ENCODE assay signal across 1 cellular context in the genomic region with DNA sequence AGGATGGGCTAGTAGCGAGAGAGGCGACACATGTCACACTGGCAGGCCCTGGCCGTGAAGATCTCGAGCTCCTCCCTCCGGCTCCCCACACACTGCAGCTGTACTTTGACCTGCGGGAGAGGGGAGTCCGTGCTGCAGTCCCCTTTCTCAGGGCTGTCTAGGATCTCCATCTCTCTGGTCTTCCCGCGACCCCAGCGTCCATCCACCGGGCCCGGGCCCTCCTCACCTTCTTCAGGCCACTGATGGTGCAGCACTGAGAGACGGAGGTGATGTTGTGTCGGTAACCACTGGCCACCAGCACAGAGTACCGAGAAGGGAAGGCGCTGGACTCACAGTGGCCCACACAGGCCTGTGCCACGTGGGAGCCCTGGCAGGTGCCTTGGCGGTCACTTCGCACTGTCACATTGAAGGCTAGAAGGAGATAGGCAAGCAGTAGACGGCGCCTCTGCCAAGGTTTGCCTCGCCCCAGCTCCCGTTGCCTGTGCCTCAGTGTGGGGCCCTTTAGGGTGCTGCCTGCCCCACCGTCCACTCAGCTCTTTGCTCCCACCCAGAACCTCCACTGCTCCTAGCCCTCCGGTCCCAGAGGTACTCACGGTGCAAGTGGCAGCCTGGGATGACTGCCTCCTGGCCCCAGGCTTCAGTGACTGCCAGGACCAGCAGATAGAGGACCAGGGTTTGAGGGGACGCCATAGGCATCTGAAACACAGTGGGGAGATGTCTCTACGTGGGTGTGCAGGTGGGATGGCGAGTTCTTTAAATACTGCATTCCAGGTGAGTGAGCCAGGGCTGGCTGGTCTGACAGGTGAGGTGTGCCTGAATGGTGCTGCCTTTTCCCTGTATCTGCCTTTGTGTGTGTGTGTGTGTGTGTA.
A peak's percentile ranks its signal among the peaks of the same experiment; 100 is the strongest.
TF ChIP-seq lines count a peak whose summit lies in the region.

No MANE protein-coding gene starts in this region.

TF ChIP-seq in HepG2, 621 proteins besides CTCF, POLR2A, EP300 and RAD21 (continued from another document and continues in another):
- TF ChIP-seq, protein P1, sequence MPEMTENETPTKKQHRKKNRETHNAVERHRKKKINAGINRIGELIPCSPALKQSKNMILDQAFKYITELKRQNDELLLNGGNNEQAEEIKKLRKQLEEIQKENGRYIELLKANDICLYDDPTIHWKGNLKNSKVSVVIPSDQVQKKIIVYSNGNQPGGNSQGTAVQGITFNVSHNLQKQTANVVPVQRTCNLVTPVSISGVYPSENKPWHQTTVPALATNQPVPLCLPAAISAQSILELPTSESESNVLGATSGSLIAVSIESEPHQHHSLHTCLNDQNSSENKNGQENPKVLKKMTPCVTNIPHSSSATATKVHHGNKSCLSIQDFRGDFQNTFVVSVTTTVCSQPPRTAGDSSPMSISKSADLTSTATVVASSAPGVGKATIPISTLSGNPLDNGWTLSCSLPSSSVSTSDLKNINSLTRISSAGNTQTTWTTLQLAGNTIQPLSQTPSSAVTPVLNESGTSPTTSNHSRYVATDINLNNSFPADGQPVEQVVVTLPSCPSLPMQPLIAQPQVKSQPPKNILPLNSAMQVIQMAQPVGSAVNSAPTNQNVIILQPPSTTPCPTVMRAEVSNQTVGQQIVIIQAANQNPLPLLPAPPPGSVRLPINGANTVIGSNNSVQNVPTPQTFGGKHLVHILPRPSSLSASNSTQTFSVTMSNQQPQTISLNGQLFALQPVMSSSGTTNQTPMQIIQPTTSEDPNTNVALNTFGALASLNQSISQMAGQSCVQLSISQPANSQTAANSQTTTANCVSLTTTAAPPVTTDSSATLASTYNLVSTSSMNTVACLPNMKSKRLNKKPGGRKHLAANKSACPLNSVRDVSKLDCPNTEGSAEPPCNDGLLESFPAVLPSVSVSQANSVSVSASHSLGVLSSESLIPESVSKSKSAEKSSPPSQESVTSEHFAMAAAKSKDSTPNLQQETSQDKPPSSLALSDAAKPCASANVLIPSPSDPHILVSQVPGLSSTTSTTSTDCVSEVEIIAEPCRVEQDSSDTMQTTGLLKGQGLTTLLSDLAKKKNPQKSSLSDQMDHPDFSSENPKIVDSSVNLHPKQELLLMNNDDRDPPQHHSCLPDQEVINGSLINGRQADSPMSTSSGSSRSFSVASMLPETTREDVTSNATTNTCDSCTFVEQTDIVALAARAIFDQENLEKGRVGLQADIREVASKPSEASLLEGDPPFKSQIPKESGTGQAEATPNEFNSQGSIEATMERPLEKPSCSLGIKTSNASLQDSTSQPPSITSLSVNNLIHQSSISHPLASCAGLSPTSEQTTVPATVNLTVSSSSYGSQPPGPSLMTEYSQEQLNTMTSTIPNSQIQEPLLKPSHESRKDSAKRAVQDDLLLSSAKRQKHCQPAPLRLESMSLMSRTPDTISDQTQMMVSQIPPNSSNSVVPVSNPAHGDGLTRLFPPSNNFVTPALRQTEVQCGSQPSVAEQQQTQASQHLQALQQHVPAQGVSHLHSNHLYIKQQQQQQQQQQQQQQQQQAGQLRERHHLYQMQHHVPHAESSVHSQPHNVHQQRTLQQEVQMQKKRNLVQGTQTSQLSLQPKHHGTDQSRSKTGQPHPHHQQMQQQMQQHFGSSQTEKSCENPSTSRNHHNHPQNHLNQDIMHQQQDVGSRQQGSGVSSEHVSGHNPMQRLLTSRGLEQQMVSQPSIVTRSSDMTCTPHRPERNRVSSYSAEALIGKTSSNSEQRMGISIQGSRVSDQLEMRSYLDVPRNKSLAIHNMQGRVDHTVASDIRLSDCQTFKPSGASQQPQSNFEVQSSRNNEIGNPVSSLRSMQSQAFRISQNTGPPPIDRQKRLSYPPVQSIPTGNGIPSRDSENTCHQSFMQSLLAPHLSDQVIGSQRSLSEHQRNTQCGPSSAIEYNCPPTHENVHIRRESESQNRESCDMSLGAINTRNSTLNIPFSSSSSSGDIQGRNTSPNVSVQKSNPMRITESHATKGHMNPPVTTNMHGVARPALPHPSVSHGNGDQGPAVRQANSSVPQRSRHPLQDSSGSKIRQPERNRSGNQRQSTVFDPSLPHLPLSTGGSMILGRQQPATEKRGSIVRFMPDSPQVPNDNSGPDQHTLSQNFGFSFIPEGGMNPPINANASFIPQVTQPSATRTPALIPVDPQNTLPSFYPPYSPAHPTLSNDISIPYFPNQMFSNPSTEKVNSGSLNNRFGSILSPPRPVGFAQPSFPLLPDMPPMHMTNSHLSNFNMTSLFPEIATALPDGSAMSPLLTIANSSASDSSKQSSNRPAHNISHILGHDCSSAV (CRISPR knock-in tag; IDR thresholded peaks at IDR 0.05; ENCODE audit: borderline replicate concordance), result no peak
- TF ChIP-seq NFYC (CRISPR knock-in tag; IDR thresholded peaks at IDR 0.05) (no peak), ZNF543 (CRISPR knock-in tag; IDR thresholded peaks at IDR 0.05) (no peak), MTF2 (CRISPR knock-in tag; IDR thresholded peaks at IDR 0.05; ENCODE audit: borderline replicate concordance) (no peak), SMC3 (IDR thresholded peaks at IDR 0.05; ENCODE audit: low read length) (no peak), RARG (CRISPR knock-in tag; IDR thresholded peaks at IDR 0.05; ENCODE audit: low read depth) (no peak), ZNF432 (CRISPR knock-in tag; IDR thresholded peaks at IDR 0.05; ENCODE audit: borderline replicate concordance) (no peak), ZNF792 (CRISPR knock-in tag; IDR thresholded peaks at IDR 0.05) (no peak), NR3C1 (CRISPR knock-in tag; IDR thresholded peaks at IDR 0.05) (no peak), ZNF772 (CRISPR knock-in tag; IDR thresholded peaks at IDR 0.05) (no peak), RAD51 (IDR thresholded peaks at IDR 0.05; ENCODE audit: borderline replicate concordance) (no peak), ZSCAN30 (CRISPR knock-in tag; IDR thresholded peaks at IDR 0.05) (no peak), CENPT (CRISPR knock-in tag; IDR thresholded peaks at IDR 0.05; ENCODE audit: low read depth) (no peak), REL (CRISPR knock-in tag; conservative IDR thresholded peaks at IDR 0.05) (no peak), ZFP41 (CRISPR knock-in tag; IDR thresholded peaks at IDR 0.05; ENCODE audit: borderline replicate concordance) (0 out of 2 replicates have a peak, but pooled peaks have one; percentile 23), NFATC3 (CRISPR knock-in tag; IDR thresholded peaks at IDR 0.05) (no peak), ZNF616 (CRISPR knock-in tag; IDR thresholded peaks at IDR 0.05; ENCODE audit: low read depth) (no peak), MYNN (CRISPR knock-in tag; IDR thresholded peaks at IDR 0.05; ENCODE audit: low read depth) (no peak), ZNF572 (CRISPR knock-in tag; IDR thresholded peaks at IDR 0.05) (no peak), ZNF567 (CRISPR knock-in tag; IDR thresholded peaks at IDR 0.05; ENCODE audit: borderline replicate concordance) (0 out of 2 replicates have a peak, but pooled peaks have one; percentile 85), ZNF83 (CRISPR knock-in tag; IDR thresholded peaks at IDR 0.05; ENCODE audit: borderline replicate concordance) (0 out of 2 replicates have a peak, but pooled peaks have one; percentile 64), ZBTB42 (CRISPR knock-in tag; IDR thresholded peaks at IDR 0.05) (no peak), ZNF383 (CRISPR knock-in tag; IDR thresholded peaks at IDR 0.05; ENCODE audit: borderline replicate concordance) (no peak), STAT5B (CRISPR knock-in tag; IDR thresholded peaks at IDR 0.05) (no peak), GFI1 (CRISPR knock-in tag; IDR thresholded peaks at IDR 0.05; ENCODE audit: borderline replicate concordance) (no peak), GLI4 (CRISPR knock-in tag; IDR thresholded peaks at IDR 0.05; ENCODE audit: borderline replicate concordance) (0 out of 2 replicates have a peak, but pooled peaks have one; percentile 59), TMF1 (CRISPR knock-in tag; IDR thresholded peaks at IDR 0.05; ENCODE audit: low read depth) (no peak), REPIN1 (CRISPR knock-in tag; IDR thresholded peaks at IDR 0.05; ENCODE audit: borderline replicate concordance, low read depth) (peak; percentile 33; the same call in 1 of the 2 replicates)
- TF ChIP-seq, protein P2, sequence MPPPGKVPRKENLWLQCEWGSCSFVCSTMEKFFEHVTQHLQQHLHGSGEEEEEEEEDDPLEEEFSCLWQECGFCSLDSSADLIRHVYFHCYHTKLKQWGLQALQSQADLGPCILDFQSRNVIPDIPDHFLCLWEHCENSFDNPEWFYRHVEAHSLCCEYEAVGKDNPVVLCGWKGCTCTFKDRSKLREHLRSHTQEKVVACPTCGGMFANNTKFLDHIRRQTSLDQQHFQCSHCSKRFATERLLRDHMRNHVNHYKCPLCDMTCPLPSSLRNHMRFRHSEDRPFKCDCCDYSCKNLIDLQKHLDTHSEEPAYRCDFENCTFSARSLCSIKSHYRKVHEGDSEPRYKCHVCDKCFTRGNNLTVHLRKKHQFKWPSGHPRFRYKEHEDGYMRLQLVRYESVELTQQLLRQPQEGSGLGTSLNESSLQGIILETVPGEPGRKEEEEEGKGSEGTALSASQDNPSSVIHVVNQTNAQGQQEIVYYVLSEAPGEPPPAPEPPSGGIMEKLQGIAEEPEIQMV (CRISPR knock-in tag; IDR thresholded peaks at IDR 0.05; ENCODE audit: low read depth), result no peak
- TF ChIP-seq, protein P3, sequence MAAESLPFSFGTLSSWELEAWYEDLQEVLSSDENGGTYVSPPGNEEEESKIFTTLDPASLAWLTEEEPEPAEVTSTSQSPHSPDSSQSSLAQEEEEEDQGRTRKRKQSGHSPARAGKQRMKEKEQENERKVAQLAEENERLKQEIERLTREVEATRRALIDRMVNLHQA (CRISPR knock-in tag; IDR thresholded peaks at IDR 0.05), result no peak
- TF ChIP-seq, protein P4, sequence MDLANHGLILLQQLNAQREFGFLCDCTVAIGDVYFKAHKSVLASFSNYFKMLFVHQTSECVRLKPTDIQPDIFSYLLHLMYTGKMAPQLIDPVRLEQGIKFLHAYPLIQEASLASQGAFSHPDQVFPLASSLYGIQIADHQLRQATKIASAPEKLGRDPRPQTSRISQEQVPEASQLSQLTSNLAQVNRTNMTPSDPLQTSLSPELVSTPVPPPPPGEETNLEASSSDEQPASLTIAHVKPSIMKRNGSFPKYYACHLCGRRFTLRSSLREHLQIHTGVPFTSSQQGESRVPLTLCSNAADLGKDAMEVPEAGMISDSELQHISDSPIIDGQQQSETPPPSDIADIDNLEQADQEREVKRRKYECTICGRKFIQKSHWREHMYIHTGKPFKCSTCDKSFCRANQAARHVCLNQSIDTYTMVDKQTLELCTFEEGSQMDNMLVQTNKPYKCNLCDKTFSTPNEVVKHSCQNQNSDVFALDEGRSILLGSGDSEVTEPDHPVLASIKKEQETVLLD (CRISPR knock-in tag; IDR thresholded peaks at IDR 0.05; ENCODE audit: low read depth), result no peak
- TF ChIP-seq, protein P5, sequence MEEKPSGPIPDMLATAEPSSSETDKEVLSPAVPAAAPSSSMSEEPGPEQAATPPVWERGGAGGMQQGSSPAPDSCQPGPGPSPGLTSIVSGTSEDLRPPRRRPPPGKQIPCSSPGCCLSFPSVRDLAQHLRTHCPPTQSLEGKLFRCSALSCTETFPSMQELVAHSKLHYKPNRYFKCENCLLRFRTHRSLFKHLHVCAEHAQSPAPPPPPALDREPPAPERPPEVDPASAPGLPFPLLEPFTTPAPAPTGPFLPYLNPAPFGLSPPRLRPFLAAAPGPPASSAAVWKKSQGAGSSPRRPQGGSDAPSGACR (CRISPR knock-in tag; IDR thresholded peaks at IDR 0.05), result no peak
- TF ChIP-seq, protein P6, sequence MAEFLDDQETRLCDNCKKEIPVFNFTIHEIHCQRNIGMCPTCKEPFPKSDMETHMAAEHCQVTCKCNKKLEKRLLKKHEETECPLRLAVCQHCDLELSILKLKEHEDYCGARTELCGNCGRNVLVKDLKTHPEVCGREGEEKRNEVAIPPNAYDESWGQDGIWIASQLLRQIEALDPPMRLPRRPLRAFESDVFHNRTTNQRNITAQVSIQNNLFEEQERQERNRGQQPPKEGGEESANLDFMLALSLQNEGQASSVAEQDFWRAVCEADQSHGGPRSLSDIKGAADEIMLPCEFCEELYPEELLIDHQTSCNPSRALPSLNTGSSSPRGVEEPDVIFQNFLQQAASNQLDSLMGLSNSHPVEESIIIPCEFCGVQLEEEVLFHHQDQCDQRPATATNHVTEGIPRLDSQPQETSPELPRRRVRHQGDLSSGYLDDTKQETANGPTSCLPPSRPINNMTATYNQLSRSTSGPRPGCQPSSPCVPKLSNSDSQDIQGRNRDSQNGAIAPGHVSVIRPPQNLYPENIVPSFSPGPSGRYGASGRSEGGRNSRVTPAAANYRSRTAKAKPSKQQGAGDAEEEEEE (CRISPR knock-in tag; IDR thresholded peaks at IDR 0.05; ENCODE audit: borderline replicate concordance), result no peak
- TF ChIP-seq, protein P7, sequence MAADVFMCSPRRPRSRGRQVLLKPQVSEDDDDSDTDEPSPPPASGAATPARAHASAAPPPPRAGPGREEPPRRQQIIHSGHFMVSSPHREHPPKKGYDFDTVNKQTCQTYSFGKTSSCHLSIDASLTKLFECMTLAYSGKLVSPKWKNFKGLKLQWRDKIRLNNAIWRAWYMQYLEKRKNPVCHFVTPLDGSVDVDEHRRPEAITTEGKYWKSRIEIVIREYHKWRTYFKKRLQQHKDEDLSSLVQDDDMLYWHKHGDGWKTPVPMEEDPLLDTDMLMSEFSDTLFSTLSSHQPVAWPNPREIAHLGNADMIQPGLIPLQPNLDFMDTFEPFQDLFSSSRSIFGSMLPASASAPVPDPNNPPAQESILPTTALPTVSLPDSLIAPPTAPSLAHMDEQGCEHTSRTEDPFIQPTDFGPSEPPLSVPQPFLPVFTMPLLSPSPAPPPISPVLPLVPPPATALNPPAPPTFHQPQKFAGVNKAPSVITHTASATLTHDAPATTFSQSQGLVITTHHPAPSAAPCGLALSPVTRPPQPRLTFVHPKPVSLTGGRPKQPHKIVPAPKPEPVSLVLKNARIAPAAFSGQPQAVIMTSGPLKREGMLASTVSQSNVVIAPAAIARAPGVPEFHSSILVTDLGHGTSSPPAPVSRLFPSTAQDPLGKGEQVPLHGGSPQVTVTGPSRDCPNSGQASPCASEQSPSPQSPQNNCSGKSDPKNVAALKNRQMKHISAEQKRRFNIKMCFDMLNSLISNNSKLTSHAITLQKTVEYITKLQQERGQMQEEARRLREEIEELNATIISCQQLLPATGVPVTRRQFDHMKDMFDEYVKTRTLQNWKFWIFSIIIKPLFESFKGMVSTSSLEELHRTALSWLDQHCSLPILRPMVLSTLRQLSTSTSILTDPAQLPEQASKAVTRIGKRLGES (CRISPR knock-in tag; IDR thresholded peaks at IDR 0.05; ENCODE audit: borderline replicate concordance), result no peak
- TF ChIP-seq, protein P8, sequence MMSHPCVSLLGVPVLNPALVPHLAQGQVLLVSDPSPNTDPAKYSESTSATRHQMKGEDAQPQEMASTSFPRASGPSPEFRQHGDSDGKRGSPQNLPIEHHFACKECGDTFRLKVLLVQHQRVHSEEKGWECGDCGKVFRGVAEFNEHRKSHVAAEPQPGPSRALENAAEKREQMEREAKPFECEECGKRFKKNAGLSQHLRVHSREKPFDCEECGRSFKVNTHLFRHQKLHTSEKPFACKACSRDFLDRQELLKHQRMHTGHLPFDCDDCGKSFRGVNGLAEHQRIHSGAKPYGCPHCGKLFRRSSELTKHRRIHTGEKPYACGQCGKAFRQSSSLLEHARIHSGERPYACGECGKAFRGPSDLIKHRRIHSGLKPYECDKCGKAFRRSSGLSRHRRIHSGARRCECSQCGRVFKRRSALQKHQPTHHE (CRISPR knock-in tag; IDR thresholded peaks at IDR 0.05; ENCODE audit: borderline replicate concordance), result no peak
- TF ChIP-seq, protein P9, sequence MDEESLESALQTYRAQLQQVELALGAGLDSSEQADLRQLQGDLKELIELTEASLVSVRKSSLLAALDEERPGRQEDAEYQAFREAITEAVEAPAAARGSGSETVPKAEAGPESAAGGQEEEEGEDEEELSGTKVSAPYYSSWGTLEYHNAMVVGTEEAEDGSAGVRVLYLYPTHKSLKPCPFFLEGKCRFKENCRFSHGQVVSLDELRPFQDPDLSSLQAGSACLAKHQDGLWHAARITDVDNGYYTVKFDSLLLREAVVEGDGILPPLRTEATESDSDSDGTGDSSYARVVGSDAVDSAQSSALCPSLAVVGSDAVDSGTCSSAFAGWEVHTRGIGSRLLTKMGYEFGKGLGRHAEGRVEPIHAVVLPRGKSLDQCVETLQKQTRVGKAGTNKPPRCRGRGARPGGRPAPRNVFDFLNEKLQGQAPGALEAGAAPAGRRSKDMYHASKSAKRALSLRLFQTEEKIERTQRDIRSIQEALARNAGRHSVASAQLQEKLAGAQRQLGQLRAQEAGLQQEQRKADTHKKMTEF (CRISPR knock-in tag; IDR thresholded peaks at IDR 0.05), result no peak
